8 cellular contexts compared by ENCODE assay signal in genomic region chr16:46908540-46909372, GRCh38. TPM values are rescaled to one million over a fixed set of nuclear protein-coding genes. Genes with fewer than 3 reads are reported as not detected.
DNase-seq lines count a peak whose midpoint lies in the region; ATAC-seq and TF ChIP-seq lines count a peak whose summit lies in the region.

No MANE protein-coding gene starts in this region.

- TF ChIP-seq CTCF in CD14-positive monocyte (IDR thresholded peaks at IDR 0.05) (peak; percentile 91), foreskin fibroblast (IDR thresholded peaks at IDR 0.05; ENCODE audit: low read depth, low read length) (peak; percentile 50), ovary (IDR thresholded peaks at IDR 0.05) (peak; percentile 43 to 60 (median 55)), upper lobe of left lung (IDR thresholded peaks at IDR 0.05) (peak; percentile 21 to 86 (median 56))

- peaks cover 14 to 25% of the 10 kb centered on the region in 2 donors for H3K36me3 Mint-ChIP-seq in CD14-positive monocyte
- H3K36me3 Mint-ChIP-seq in activated T-helper 17 cell treated with anti-CD3 and anti-CD28 coated beads, Interleukin-2, amount 50 U/mL, for 72 hours (ENCODE audit: low read depth): peaks cover 14% of the 10 kb centered on the region

- H3K9me3 ChIP-seq in ovary (no peaks in the 10 kb centered on the region), upper lobe of left lung (no peaks in the 10 kb centered on the region)

- intact Hi-C loops in CD14-positive monocyte (cut with micrococcal nuclease): loop anchor here (1.0 to 10.0 kb wide), 3 partner anchors 54 to 234 kb away; no protein-coding TSS in a partner anchor
- intact Hi-C loops in ovary (cut with DNase I): loop anchor here in 2 of 4 donors (2.0 to 5.0 kb wide), 2 partner anchors 51 to 54 kb away; no protein-coding TSS in a partner anchor

- H3K27ac ChIP-seq in ovary (no peak overlapping the region), upper lobe of left lung (no peak overlapping the region)

- no peak overlapping the region for H3K4me3 ChIP-seq in foreskin fibroblast (ENCODE audit: low read depth in 1 of 2, low read length in 2 of 2)
- no peak overlapping the region for H3K4me3 ChIP-seq in ovary
- no peak overlapping the region for H3K4me3 ChIP-seq in upper lobe of left lung

- TF ChIP-seq POLR2A in ovary (IDR thresholded peaks at IDR 0.05) (no peak), upper lobe of left lung (IDR thresholded peaks at IDR 0.05) (no peak)

- H3K27me3 ChIP-seq in ovary (no peaks in the 10 kb centered on the region), upper lobe of left lung (no peaks in the 10 kb centered on the region)

- DNase-seq in CD14-positive monocyte (ENCODE audit: low spot score) (no peak), HCEC 1CT (peak; percentile 47), RKO (ENCODE audit: low spot score) (peak; percentile 70), foreskin fibroblast (peak; percentile 36 to 79), ovary (peak; percentile 41 to 66 (median 56)), upper lobe of left lung (peak in 1 of 2 donors; percentile 47)

- H3K4me3 Mint-ChIP-seq in CD14-positive monocyte: no peak overlapping the region
- H3K4me3 Mint-ChIP-seq in activated T-helper 17 cell treated with anti-CD3 and anti-CD28 coated beads, Interleukin-2, amount 50 U/mL, for 72 hours: no peak overlapping the region

- TF ChIP-seq EP300 in ovary (IDR thresholded peaks at IDR 0.05) (no peak), upper lobe of left lung (IDR thresholded peaks at IDR 0.05) (no peak)

- H3K4me1 Mint-ChIP-seq in CD14-positive monocyte: peaks cover 15% of the 10 kb centered on the region
- peaks cover 8% of the 10 kb centered on the region for H3K4me1 Mint-ChIP-seq in activated T-helper 17 cell treated with anti-CD3 and anti-CD28 coated beads, Interleukin-2, amount 50 U/mL, for 72 hours

- no peaks in the 10 kb centered on the region for H3K27me3 Mint-ChIP-seq in CD14-positive monocyte (ENCODE audit: low read depth in 3 of 3)
- H3K27me3 Mint-ChIP-seq in activated T-helper 17 cell treated with anti-CD3 and anti-CD28 coated beads, Interleukin-2, amount 50 U/mL, for 72 hours: no peaks in the 10 kb centered on the region

- no peaks in the 10 kb centered on the region for H3K9me3 Mint-ChIP-seq in CD14-positive monocyte
- no peaks in the 10 kb centered on the region for H3K9me3 Mint-ChIP-seq in activated T-helper 17 cell treated with anti-CD3 and anti-CD28 coated beads, Interleukin-2, amount 50 U/mL, for 72 hours

- peak overlapping the region in 2 of 7 donors; percentile 37 to 50 for H3K27ac Mint-ChIP-seq in CD14-positive monocyte
- H3K27ac Mint-ChIP-seq in activated T-helper 17 cell treated with anti-CD3 and anti-CD28 coated beads, Interleukin-2, amount 50 U/mL, for 72 hours: no peak overlapping the region

- H3K4me1 ChIP-seq in ovary (ENCODE audit: insufficient read depth): no peaks in the 10 kb centered on the region
- H3K4me1 ChIP-seq in upper lobe of left lung: no peaks in the 10 kb centered on the region

- no peaks in the 10 kb centered on the region for H3K36me3 ChIP-seq in ovary
- H3K36me3 ChIP-seq in upper lobe of left lung: peaks cover 0 to 7% (median 0%) of the 10 kb centered on the region in 4 donors

- peak; percentile 61 for ATAC-seq in activated T-helper 17 cell treated with anti-CD3 and anti-CD28 coated beads, Interleukin-2, amount 50 U/mL, for 72 hours (replicated peaks)
- peak in 1 of 2 donors; percentile 72 for ATAC-seq in upper lobe of left lung (ENCODE audit: low FRiP score in 2 of 2)
- ATAC-seq in HG03457 (IDR thresholded peaks at IDR 0.05; ENCODE audit: unreplicated experiment): no peak

- 47 to 51% (median 49%) methylated on average over 6 of the region's 6 CpGs for WGBS in ovary, 3 donors
- 49 to 64% methylated on average over 5 to 6 of the region's 6 CpGs for WGBS in upper lobe of left lung, 2 donors

RNA-seq across cellular contexts. Expression of gene GPT2, which starts 24.6 kb away (rescaled TPM):
- polyA plus RNA-seq in CD14-positive monocyte: 1 to 10 TPM in 1 of 2 donors, under 1 TPM in 1; 0.98 to 1.4 TPM
- 1 to 10 TPM; 8.4 to 8.5 TPM for total RNA-seq in activated T-helper 17 cell treated with anti-CD3 and anti-CD28 coated beads, Interleukin-2, amount 50 U/mL, for 72 hours
- 10 to 100 TPM in 3 of 7 donors, 1 to 10 TPM in 4; 2.2 to 30.7 (median 4.9) TPM for total RNA-seq in ovary
- 1 to 10 TPM; 3.6 to 6.6 TPM for polyA plus RNA-seq in ovary
- 10 to 100 TPM in 1 of 6 donors, 1 to 10 TPM in 5; 2.9 to 19.9 (median 6.3) TPM for total RNA-seq in upper lobe of left lung
